ENCODE assay signal across 27 cellular contexts in the genomic region with DNA sequence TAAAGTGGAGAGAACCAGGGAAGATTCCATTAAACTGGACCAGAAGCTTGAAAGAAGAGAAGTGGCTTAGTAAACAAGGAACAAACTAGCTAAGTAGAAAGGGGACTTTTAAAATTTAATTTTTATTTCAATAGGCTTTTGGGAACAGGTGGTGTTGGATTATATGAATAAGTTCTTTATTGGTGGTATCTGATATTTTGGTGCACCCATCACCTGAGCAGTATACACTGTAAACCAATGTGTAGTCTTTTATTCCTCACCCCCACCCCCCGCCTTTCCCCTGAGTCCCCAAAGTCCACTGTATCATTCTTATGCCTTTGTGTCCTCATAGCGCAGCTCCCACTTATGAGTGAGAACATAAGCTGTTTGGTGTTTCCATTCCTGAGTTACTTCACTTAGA.
"Had no signal": no experiment of that assay in that cellular context is flagged by ENCODE, and none has a peak within 500 bp of the region (broad histone marks: within the 10 kb centered on the region; RNA-seq: fewer than 3 reads in every experiment).

No MANE protein-coding gene starts in this region.

- ATAC-seq: heart right ventricle; lower lobe of right lung; naive thymus-derived CD8-positive, alpha-beta T cell; right cardiac atrium; stimulated activated effector memory CD8-positive, alpha-beta T cell treated with anti-CD3 and anti-CD28 coated beads, Interleukin-12 subunit alpha, Interleukin-12 subunit beta, amount 100 ng/mL, for 72 hours; upper lobe of right lung had no signal

- H3K9me3 Mint-ChIP-seq: naive thymus-derived CD8-positive, alpha-beta T cell; nephron; neural progenitor cell; stimulated activated effector memory CD8-positive, alpha-beta T cell treated with anti-CD3 and anti-CD28 coated beads, Interleukin-12 subunit alpha, Interleukin-12 subunit beta, amount 100 ng/mL, for 72 hours; stimulated activated naive CD8-positive, alpha-beta T cell treated with anti-CD3 and anti-CD28 coated beads, Interleukin-15, Interleukin-2, amounts not matched to agents 100 ng/mL and 50 ng/mL, for 24 hours had no signal

- H3K27me3 ChIP-seq: heart right ventricle, hepatocyte, neural progenitor cell, neutrophil, sigmoid colon, spleen, suprapubic skin, tibial artery, upper lobe of right lung had no signal

- H3K4me3 ChIP-seq: heart right ventricle, hepatocyte, lower lobe of right lung, neural progenitor cell, sigmoid colon, spleen, suprapubic skin, thoracic aorta, tibial artery, upper lobe of right lung had no signal

- H3K4me3 Mint-ChIP-seq: naive thymus-derived CD8-positive, alpha-beta T cell; nephron; neural progenitor cell; stimulated activated effector memory CD8-positive, alpha-beta T cell treated with anti-CD3 and anti-CD28 coated beads, Interleukin-12 subunit alpha, Interleukin-12 subunit beta, amount 100 ng/mL, for 72 hours; stimulated activated naive CD8-positive, alpha-beta T cell treated with anti-CD3 and anti-CD28 coated beads, Interleukin-15, Interleukin-2, amounts not matched to agents 100 ng/mL and 50 ng/mL, for 24 hours had no signal

- H3K36me3 ChIP-seq: neural progenitor cell had no signal

- H3K4me1 ChIP-seq: neural progenitor cell, parathyroid adenoma had no signal

- DNase-seq: heart right ventricle; islet precursor cell; lower lobe of right lung; mammary epithelial cell; mesenchymal stem cell; naive thymus-derived CD8-positive, alpha-beta T cell; occipital lobe; retina; right cardiac atrium; sigmoid colon; small intestine; spleen; stimulated activated CD4-positive, alpha-beta T cell treated with anti-CD3 and anti-CD28 coated beads, Interleukin-4, amount 100 ng/mL, for 24 hours; stimulated activated naive CD4-positive, alpha-beta T cell; tibial artery; trophoblast cell; upper lobe of right lung had no signal

- H3K27ac Mint-ChIP-seq: nephron; neural progenitor cell; progenitor cell of endocrine pancreas; stimulated activated naive CD8-positive, alpha-beta T cell treated with anti-CD3 and anti-CD28 coated beads, Interleukin-15, Interleukin-2, amounts not matched to agents 100 ng/mL and 50 ng/mL, for 24 hours had no signal

- H3K27ac ChIP-seq: hepatocyte, lower lobe of right lung, neural progenitor cell, neutrophil, parathyroid adenoma, sigmoid colon, spleen, suprapubic skin, thoracic aorta, tibial artery, upper lobe of right lung had no signal

- H3K9me3 ChIP-seq: heart right ventricle, lower lobe of right lung, neutrophil, sigmoid colon, spleen, suprapubic skin, thoracic aorta, tibial artery, upper lobe of right lung had no signal

- H3K27me3 Mint-ChIP-seq: naive thymus-derived CD8-positive, alpha-beta T cell; progenitor cell of endocrine pancreas; stimulated activated naive CD8-positive, alpha-beta T cell treated with anti-CD3 and anti-CD28 coated beads, Interleukin-15, Interleukin-2, amounts not matched to agents 100 ng/mL and 50 ng/mL, for 24 hours had no signal
